14 cellular contexts compared by ENCODE assay signal in the genomic region with DNA sequence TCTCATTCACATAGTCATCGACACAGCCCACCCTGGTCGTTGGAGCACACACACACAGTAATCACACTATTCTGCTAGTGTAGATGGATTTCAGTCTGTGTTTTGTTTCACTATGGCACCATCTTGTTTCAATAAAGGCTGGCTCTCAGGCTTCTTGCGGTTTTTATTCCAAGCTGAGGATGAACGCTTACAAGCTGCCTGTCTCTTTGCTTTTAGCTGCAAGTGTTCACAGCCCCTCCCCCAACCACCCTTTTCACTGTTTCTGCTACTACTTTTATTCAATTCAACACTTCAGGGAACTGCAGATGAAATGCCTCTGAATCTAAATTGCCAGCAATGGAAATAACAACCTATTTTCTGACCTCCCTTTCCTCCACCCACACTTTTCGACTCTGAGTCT.
DNase-seq lines count a peak whose midpoint lies in the region; ATAC-seq and TF ChIP-seq lines count a peak whose summit lies in the region.
"Had no signal": no experiment of that assay in that cellular context is flagged by ENCODE, and none has a peak within 500 bp of the region (broad histone marks: within the 10 kb centered on the region; RNA-seq: fewer than 3 reads in every experiment).

No MANE protein-coding gene starts in this region.

- H3K36me3 Mint-ChIP-seq in HFFc6 (ENCODE audit: low read depth): peaks cover 27% of the 10 kb centered on the region
- no peaks in the 10 kb centered on the region for H3K36me3 Mint-ChIP-seq in type B pancreatic cell

- ATAC-seq in HG03442 (IDR thresholded peaks at IDR 0.05; ENCODE audit: unreplicated experiment): no peak

- in situ Hi-C loops in brain microvascular endothelial cell (cut with HindIII; ENCODE audit: low pct_ligation_motif_present, low sequenced_read_pairs): no loop called here

- H3K4me1 Mint-ChIP-seq in HFFc6 (ENCODE audit: low read depth): peaks cover 48% of the 10 kb centered on the region
- peaks cover 14% of the 10 kb centered on the region for H3K4me1 Mint-ChIP-seq in type B pancreatic cell (ENCODE audit: unreplicated experiment)
- H3K4me1 Mint-ChIP-seq: activated CD4-positive, alpha-beta T cell treated with anti-CD3 and anti-CD28 coated beads, Interleukin-2, amount 10 ng/mL, durations not matched to agents 24 days and 14 days had no signal

- H3K27me3 Mint-ChIP-seq in HFFc6 (ENCODE audit: insufficient read depth): no peaks in the 10 kb centered on the region
- no peaks in the 10 kb centered on the region for H3K27me3 Mint-ChIP-seq in type B pancreatic cell

- H3K27me3 ChIP-seq in brain microvascular endothelial cell (replicated peaks): no peaks in the 10 kb centered on the region
- H3K27me3 ChIP-seq: BLaER1 treated with 17β-estradiol and CSF1 and Interleukin-3, amounts not matched to agents 10 nM and 100 nM had no signal

- H3K27ac Mint-ChIP-seq in HFFc6 (peak overlapping the region; percentile 47; the same call in 1 of the 2 replicates), type B pancreatic cell (no peak overlapping the region)
- H3K27ac Mint-ChIP-seq: activated CD4-positive, alpha-beta T cell treated with anti-CD3 and anti-CD28 coated beads, Interleukin-2, amount 10 ng/mL, durations not matched to agents 24 days and 14 days had no signal

- H3K27ac ChIP-seq in brain microvascular endothelial cell: no peak overlapping the region
- H3K27ac ChIP-seq: BLaER1 treated with 17β-estradiol and CSF1 and Interleukin-3, amounts not matched to agents 10 nM and 100 nM; parathyroid adenoma; PC-9 had no signal

- DNase-seq in HFFc6 (peak; percentile 13), brain microvascular endothelial cell (peak; percentile 1), inferior parietal cortex (ENCODE audit: extremely low spot score) (peak; percentile 34), type B pancreatic cell (ENCODE audit: extremely low spot score, unreplicated experiment) (no peak), SK-N-DZ (ENCODE audit: low spot score) (no peak), DMS114 treated with DMSO at 0.1 percent for 48 hours (lab: John Stamatoyannopoulos, UW; ENCODE audit: unreplicated experiment) (no peak)
- DNase-seq: activated CD4-positive, alpha-beta T cell treated with anti-CD3 and anti-CD28 coated beads, Interleukin-2, amount 10 ng/mL, durations not matched to agents 24 days and 14 days; activated gamma-delta T cell; Kasumi-1; NCI-H1417; PC-9 had no signal

- no peak overlapping the region for H3K4me3 ChIP-seq in brain microvascular endothelial cell (ENCODE audit: low read depth, low read length)
- H3K4me3 ChIP-seq: BLaER1 treated with 17β-estradiol and CSF1 and Interleukin-3, amounts not matched to agents 10 nM and 100 nM; PC-9 had no signal

- H3K4me3 Mint-ChIP-seq in HFFc6: peak overlapping the region; percentile 41; the same call in 1 of the 2 replicates
- peak overlapping the region; percentile 24 for H3K4me3 Mint-ChIP-seq in type B pancreatic cell
- H3K4me3 Mint-ChIP-seq: activated CD4-positive, alpha-beta T cell treated with anti-CD3 and anti-CD28 coated beads, Interleukin-2, amount 10 ng/mL, durations not matched to agents 24 days and 14 days had no signal

- H3K36me3 ChIP-seq in brain microvascular endothelial cell (replicated peaks): no peaks in the 10 kb centered on the region
- H3K36me3 ChIP-seq: BLaER1 treated with 17β-estradiol and CSF1 and Interleukin-3, amounts not matched to agents 10 nM and 100 nM had no signal

- H3K9me3 Mint-ChIP-seq in HFFc6: peaks cover 9% of the 10 kb centered on the region; the same call in 1 of the 2 replicates
- H3K9me3 Mint-ChIP-seq in type B pancreatic cell: no peaks in the 10 kb centered on the region
- H3K9me3 Mint-ChIP-seq: activated CD4-positive, alpha-beta T cell treated with anti-CD3 and anti-CD28 coated beads, Interleukin-2, amount 10 ng/mL, durations not matched to agents 24 days and 14 days had no signal

- no peak for TF ChIP-seq CTCF in HFFc6 (IDR thresholded peaks at IDR 0.05)
- TF ChIP-seq CTCF in brain microvascular endothelial cell (IDR thresholded peaks at IDR 0.05; ENCODE audit: low read depth, low read length, missing control alignments): no peak
- TF ChIP-seq CTCF in type B pancreatic cell (conservative IDR thresholded peaks at IDR 0.05): no peak

Comparison
In these comparisons a context has a peak if more than half of its experiments do, and no peak if none do; other contexts are left out.
1. DNase-seq: peak in HFFc6 (single experiment), brain microvascular endothelial cell (single experiment) and inferior parietal cortex (single experiment); none in type B pancreatic cell (single experiment), SK-N-DZ (single experiment) and DMS114 treated with DMSO at 0.1 percent for 48 hours (single experiment).